In genomic region chr7:13282377-13282980, GRCh38 we compare ENCODE assay signal across 8 cellular contexts.
A peak's percentile ranks its signal among the peaks of the same experiment; 100 is the strongest.
DNase-seq lines count a peak whose midpoint lies in the region; ATAC-seq and TF ChIP-seq lines count a peak whose summit lies in the region.

No MANE protein-coding gene starts in this region.

- H3K27me3 Mint-ChIP-seq in H9 (ENCODE audit: low read depth) = no peaks in the 10 kb centered on the region
- no peaks in the 10 kb centered on the region for H3K27me3 Mint-ChIP-seq in endothelial cell (ENCODE audit: unreplicated experiment)

- H3K9me3 ChIP-seq in H9 (ENCODE audit: control insufficient read depth, low read depth, low read length) (no peaks in the 10 kb centered on the region), RWPE2 (ENCODE audit: severe bottlenecking) (no peaks in the 10 kb centered on the region)

- H3K4ac ChIP-seq in H9 (ENCODE audit: low read depth, low read length) = no peak overlapping the region

- no peak overlapping the region for H3K14ac ChIP-seq in H9 (ENCODE audit: insufficient read depth, low read length)

- H2BK15ac ChIP-seq in H9 (ENCODE audit: low read depth, low read length) = no peak overlapping the region

- H2BK20ac ChIP-seq in H9 (ENCODE audit: low read depth, low read length, poor library complexity, severe bottlenecking) = no peak overlapping the region

- H3K79me1 ChIP-seq in H9 (ENCODE audit: insufficient read depth, low read depth, low read length, poor library complexity, severe bottlenecking) = no peaks in the 10 kb centered on the region

- H3K18ac ChIP-seq in H9 (ENCODE audit: insufficient read length, low read depth, low read length) = no peak overlapping the region

- peak; percentile 65 for TF ChIP-seq CTCF in H9 (conservative IDR thresholded peaks at IDR 0.05)
- TF ChIP-seq CTCF in RWPE2 (IDR thresholded peaks at IDR 0.05; ENCODE audit: poor library complexity, severe bottlenecking) = peak; percentile 52
- TF ChIP-seq CTCF in foreskin keratinocyte (conservative IDR thresholded peaks at IDR 0.05) = peak; percentile 67
- TF ChIP-seq CTCF in endothelial cell (IDR thresholded peaks at IDR 0.05; ENCODE audit: unreplicated experiment) = no peak
- TF ChIP-seq CTCF in coronary artery (IDR thresholded peaks at IDR 0.05) = no peak

- no peak overlapping the region for H3K4me3 ChIP-seq in RWPE2 (ENCODE audit: severe bottlenecking)
- no peak overlapping the region for H3K4me3 ChIP-seq in coronary artery

- H3K9ac ChIP-seq in H9 (ENCODE audit: extremely low read depth, insufficient read length, low read length) = no peak overlapping the region

- no peak overlapping the region for H2BK5ac ChIP-seq in H9 (ENCODE audit: insufficient read length, low read length)

- no peak overlapping the region for H4K5ac ChIP-seq in H9 (ENCODE audit: insufficient read length, low read depth, low read length)

- DNase-seq in ACHN (peak; percentile 44), H9 (no peak), RWPE2 (ENCODE audit: low spot score) (no peak), foreskin keratinocyte (no peak), endothelial cell (ENCODE audit: low spot score) (no peak), coronary artery (ENCODE audit: low spot score) (no peak), NCI-H1048 (lab: John Stamatoyannopoulos, UW) (no peak)

- H3K79me2 ChIP-seq in H9 (ENCODE audit: insufficient read depth, low read length) = no peaks in the 10 kb centered on the region

- H3K4me2 ChIP-seq in H9 (ENCODE audit: insufficient read depth, insufficient read length, low read length) = no peak overlapping the region

- no peak overlapping the region for H2BK12ac ChIP-seq in H9 (ENCODE audit: insufficient read length, low read depth, low read length)

- H3K56ac ChIP-seq in H9 (ENCODE audit: insufficient read length, low read depth, low read length) = no peak overlapping the region

- H3K23me2 ChIP-seq in H9 (ENCODE audit: insufficient read length, low read depth, low read length, poor library complexity, severe bottlenecking) = no peaks in the 10 kb centered on the region

- no peak overlapping the region for H2BK120ac ChIP-seq in H9 (ENCODE audit: low read depth, low read length, poor library complexity, severe bottlenecking)

- H2AFZ ChIP-seq in H9 (ENCODE audit: low read length) = no peak overlapping the region

- WGBS in H9 (ENCODE audit: extremely low coverage, insufficient read length, low lambda C conversion rate) = no CpG with 5 or more reads among the region's 3 CpGs

- H3K36me3 Mint-ChIP-seq in H9 (ENCODE audit: insufficient read depth in 1 of 3, low read depth in 3 of 3) (no peaks in the 10 kb centered on the region), endothelial cell (ENCODE audit: low read depth, unreplicated experiment) (no peaks in the 10 kb centered on the region)

- H3K9me3 Mint-ChIP-seq in H9 = no peaks in the 10 kb centered on the region
- no peaks in the 10 kb centered on the region for H3K9me3 Mint-ChIP-seq in endothelial cell (ENCODE audit: unreplicated experiment)

- no peaks in the 10 kb centered on the region for H4K20me1 ChIP-seq in H9 (ENCODE audit: control insufficient read depth, insufficient read depth, insufficient read length)

- H3K4me1 Mint-ChIP-seq in H9 (no peaks in the 10 kb centered on the region), endothelial cell (ENCODE audit: unreplicated experiment) (no peaks in the 10 kb centered on the region)

- no peaks in the 10 kb centered on the region for H3K36me3 ChIP-seq in RWPE2 (ENCODE audit: low read depth)

- H3T11ph ChIP-seq in H9 (ENCODE audit: low read length) = no peak overlapping the region

- H3K23ac ChIP-seq in H9 (ENCODE audit: insufficient read length, low read depth, low read length) = no peak overlapping the region

- no peaks in the 10 kb centered on the region for H3K4me1 ChIP-seq in H9 (ENCODE audit: insufficient read depth, low read length)
- H3K4me1 ChIP-seq in RWPE2 (ENCODE audit: insufficient read depth, poor library complexity, severe bottlenecking) = no peaks in the 10 kb centered on the region
- H3K4me1 ChIP-seq in foreskin keratinocyte = no peaks in the 10 kb centered on the region

- H4K8ac ChIP-seq in H9 (replicated peaks; ENCODE audit: insufficient read length, low read depth, low read length) = no peak overlapping the region

- H3K4me3 Mint-ChIP-seq in H9 (no peak overlapping the region), endothelial cell (ENCODE audit: unreplicated experiment) (no peak overlapping the region)

- H3K27ac ChIP-seq in H9 (ENCODE audit: insufficient read length, low read depth, low read length) = no peak overlapping the region
- H3K27ac ChIP-seq in RWPE2 (ENCODE audit: poor library complexity, severe bottlenecking) = no peak overlapping the region
- no peak overlapping the region for H3K27ac ChIP-seq in foreskin keratinocyte
- no peak overlapping the region for H3K27ac ChIP-seq in coronary artery

- H4K91ac ChIP-seq in H9 (ENCODE audit: insufficient read length, low read depth, low read length) = no peak overlapping the region

- no peak for ATAC-seq in RWPE2 (ENCODE audit: low read depth)
- ATAC-seq in foreskin keratinocyte = no peak
- ATAC-seq in HG03108 (IDR thresholded peaks at IDR 0.05; ENCODE audit: unreplicated experiment) = no peak

- in situ Hi-C loops in ACHN (cut with HindIII; ENCODE audit: low pct_ligation_motif_present, low pct_unique_long_range_greater_than_20kb, low sequenced_read_pairs) = no loop called here

- H3K27me3 ChIP-seq in H9 (ENCODE audit: insufficient read depth, low read length) (no peaks in the 10 kb centered on the region), RWPE2 (ENCODE audit: insufficient read depth, poor library complexity, severe bottlenecking) (no peaks in the 10 kb centered on the region), foreskin keratinocyte (no peaks in the 10 kb centered on the region)

- H3K27ac Mint-ChIP-seq in H9 = no peak overlapping the region
- no peak overlapping the region for H3K27ac Mint-ChIP-seq in endothelial cell (ENCODE audit: unreplicated experiment)

- no peak overlapping the region for H2AK5ac ChIP-seq in H9 (ENCODE audit: insufficient read length, low read length)

Comparison
In these comparisons a context has a peak if more than half of its experiments do, and no peak if none do; other contexts are left out.
1. CTCF ChIP-seq: peak in H9 (single experiment), RWPE2 (single experiment) and foreskin keratinocyte (single experiment); none in endothelial cell (single experiment) and coronary artery (single experiment).